1 cellular context compared by ENCODE assay signal in the genomic region with DNA sequence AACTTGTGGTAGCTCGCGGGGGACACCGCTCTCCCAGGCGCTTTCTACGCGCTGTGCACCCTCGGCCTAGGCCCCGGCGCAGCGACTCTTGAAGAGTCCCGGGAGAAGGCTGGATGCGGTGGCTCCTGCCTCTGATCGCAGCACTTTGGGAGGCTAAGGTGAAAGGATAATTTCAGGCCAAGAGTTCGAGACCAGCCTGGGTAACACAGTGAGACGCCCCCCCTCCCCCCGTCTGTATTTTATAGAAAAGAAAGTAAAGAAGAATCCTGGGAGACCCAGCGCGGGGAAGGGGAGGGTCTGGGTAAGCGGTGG.
TF ChIP-seq lines count a peak whose summit lies in the region.

No MANE protein-coding gene starts in this region.

TF ChIP-seq in HEK293, 187 proteins besides CTCF, POLR2A, EP300 and RAD21 (continued from another document):
- TF ChIP-seq, protein P1, sequence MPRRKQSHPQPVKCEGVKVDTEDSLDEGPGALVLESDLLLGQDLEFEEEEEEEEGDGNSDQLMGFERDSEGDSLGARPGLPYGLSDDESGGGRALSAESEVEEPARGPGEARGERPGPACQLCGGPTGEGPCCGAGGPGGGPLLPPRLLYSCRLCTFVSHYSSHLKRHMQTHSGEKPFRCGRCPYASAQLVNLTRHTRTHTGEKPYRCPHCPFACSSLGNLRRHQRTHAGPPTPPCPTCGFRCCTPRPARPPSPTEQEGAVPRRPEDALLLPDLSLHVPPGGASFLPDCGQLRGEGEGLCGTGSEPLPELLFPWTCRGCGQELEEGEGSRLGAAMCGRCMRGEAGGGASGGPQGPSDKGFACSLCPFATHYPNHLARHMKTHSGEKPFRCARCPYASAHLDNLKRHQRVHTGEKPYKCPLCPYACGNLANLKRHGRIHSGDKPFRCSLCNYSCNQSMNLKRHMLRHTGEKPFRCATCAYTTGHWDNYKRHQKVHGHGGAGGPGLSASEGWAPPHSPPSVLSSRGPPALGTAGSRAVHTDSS (tag by site-specific recombination; IDR thresholded peaks at IDR 0.05): no peak
- TF ChIP-seq GLI4 (tag by site-specific recombination; IDR thresholded peaks at IDR 0.05) (no peak), ZNF335 (tag by site-specific recombination; conservative IDR thresholded peaks at IDR 0.05) (0 out of 2 replicates have a peak, but pooled peaks have one; percentile 22), ZNF19 (tag by site-specific recombination; IDR thresholded peaks at IDR 0.05; ENCODE audit: low read depth) (no peak), BCL11A (tag by site-specific recombination; IDR thresholded peaks at IDR 0.05; ENCODE audit: low read depth) (no peak), ZNF354C (tag by site-specific recombination; IDR thresholded peaks at IDR 0.05; ENCODE audit: borderline replicate concordance, low read depth) (no peak), ZFP41 (tag by site-specific recombination; IDR thresholded peaks at IDR 0.05; ENCODE audit: borderline replicate concordance) (no peak), ZNF24 (tag by site-specific recombination; IDR thresholded peaks at IDR 0.05) (peak; percentile 59; the same call in 1 of the 2 replicates), SALL2 (tag by site-specific recombination; IDR thresholded peaks at IDR 0.05; ENCODE audit: borderline replicate concordance) (no peak), ZNF157 (tag by site-specific recombination; IDR thresholded peaks at IDR 0.05) (no peak), ZNF76 (tag by site-specific recombination; IDR thresholded peaks at IDR 0.05; ENCODE audit: borderline replicate concordance, low read depth) (0 out of 2 replicates have a peak, but pooled peaks have one; percentile 3)
- TF ChIP-seq, protein P2, sequence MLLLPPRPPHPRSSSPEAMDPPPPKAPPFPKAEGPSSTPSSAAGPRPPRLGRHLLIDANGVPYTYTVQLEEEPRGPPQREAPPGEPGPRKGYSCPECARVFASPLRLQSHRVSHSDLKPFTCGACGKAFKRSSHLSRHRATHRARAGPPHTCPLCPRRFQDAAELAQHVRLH (tag by site-specific recombination; IDR thresholded peaks at IDR 0.05): peak; percentile 84
- TF ChIP-seq, protein P3, sequence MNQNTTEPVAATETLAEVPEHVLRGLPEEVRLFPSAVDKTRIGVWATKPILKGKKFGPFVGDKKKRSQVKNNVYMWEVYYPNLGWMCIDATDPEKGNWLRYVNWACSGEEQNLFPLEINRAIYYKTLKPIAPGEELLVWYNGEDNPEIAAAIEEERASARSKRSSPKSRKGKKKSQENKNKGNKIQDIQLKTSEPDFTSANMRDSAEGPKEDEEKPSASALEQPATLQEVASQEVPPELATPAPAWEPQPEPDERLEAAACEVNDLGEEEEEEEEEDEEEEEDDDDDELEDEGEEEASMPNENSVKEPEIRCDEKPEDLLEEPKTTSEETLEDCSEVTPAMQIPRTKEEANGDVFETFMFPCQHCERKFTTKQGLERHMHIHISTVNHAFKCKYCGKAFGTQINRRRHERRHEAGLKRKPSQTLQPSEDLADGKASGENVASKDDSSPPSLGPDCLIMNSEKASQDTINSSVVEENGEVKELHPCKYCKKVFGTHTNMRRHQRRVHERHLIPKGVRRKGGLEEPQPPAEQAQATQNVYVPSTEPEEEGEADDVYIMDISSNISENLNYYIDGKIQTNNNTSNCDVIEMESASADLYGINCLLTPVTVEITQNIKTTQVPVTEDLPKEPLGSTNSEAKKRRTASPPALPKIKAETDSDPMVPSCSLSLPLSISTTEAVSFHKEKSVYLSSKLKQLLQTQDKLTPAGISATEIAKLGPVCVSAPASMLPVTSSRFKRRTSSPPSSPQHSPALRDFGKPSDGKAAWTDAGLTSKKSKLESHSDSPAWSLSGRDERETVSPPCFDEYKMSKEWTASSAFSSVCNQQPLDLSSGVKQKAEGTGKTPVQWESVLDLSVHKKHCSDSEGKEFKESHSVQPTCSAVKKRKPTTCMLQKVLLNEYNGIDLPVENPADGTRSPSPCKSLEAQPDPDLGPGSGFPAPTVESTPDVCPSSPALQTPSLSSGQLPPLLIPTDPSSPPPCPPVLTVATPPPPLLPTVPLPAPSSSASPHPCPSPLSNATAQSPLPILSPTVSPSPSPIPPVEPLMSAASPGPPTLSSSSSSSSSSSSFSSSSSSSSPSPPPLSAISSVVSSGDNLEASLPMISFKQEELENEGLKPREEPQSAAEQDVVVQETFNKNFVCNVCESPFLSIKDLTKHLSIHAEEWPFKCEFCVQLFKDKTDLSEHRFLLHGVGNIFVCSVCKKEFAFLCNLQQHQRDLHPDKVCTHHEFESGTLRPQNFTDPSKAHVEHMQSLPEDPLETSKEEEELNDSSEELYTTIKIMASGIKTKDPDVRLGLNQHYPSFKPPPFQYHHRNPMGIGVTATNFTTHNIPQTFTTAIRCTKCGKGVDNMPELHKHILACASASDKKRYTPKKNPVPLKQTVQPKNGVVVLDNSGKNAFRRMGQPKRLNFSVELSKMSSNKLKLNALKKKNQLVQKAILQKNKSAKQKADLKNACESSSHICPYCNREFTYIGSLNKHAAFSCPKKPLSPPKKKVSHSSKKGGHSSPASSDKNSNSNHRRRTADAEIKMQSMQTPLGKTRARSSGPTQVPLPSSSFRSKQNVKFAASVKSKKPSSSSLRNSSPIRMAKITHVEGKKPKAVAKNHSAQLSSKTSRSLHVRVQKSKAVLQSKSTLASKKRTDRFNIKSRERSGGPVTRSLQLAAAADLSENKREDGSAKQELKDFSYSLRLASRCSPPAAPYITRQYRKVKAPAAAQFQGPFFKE (tag by site-specific recombination; IDR thresholded peaks at IDR 0.05; ENCODE audit: borderline replicate concordance): no peak
